Comparison of ENCODE assay signal across 3 cellular contexts in genomic region chr10:85259908-85260307, GRCh38.
"Had no signal": no experiment of that assay in that cellular context is flagged by ENCODE, and none has a peak within 500 bp of the region (broad histone marks: within the 10 kb centered on the region; RNA-seq: fewer than 3 reads in every experiment).

No MANE protein-coding gene starts in this region.

- ATAC-seq: GM12878 had no signal

- DNase-seq: GDM1, GF-D8 had no signal

- H3K4me3 ChIP-seq: GM12878 had no signal
